Comparison of ENCODE assay signal across 8 cellular contexts in genomic region chr1:154087574-154087973, GRCh38.
"Had no signal": no experiment of that assay in that cellular context is flagged by ENCODE, and none has a peak within 500 bp of the region (broad histone marks: within the 10 kb centered on the region; RNA-seq: fewer than 3 reads in every experiment).

No MANE protein-coding gene starts in this region.

- FAIRE-seq: G401.6, GM12878, GM12891, GM12892, GM18507, GM19239 had no signal

- DNase-seq: GDM1, GF-D8 had no signal

- H3K4me3 ChIP-seq: GM12878 had no signal

- ATAC-seq: GM12878 had no signal
